In the genomic region with DNA sequence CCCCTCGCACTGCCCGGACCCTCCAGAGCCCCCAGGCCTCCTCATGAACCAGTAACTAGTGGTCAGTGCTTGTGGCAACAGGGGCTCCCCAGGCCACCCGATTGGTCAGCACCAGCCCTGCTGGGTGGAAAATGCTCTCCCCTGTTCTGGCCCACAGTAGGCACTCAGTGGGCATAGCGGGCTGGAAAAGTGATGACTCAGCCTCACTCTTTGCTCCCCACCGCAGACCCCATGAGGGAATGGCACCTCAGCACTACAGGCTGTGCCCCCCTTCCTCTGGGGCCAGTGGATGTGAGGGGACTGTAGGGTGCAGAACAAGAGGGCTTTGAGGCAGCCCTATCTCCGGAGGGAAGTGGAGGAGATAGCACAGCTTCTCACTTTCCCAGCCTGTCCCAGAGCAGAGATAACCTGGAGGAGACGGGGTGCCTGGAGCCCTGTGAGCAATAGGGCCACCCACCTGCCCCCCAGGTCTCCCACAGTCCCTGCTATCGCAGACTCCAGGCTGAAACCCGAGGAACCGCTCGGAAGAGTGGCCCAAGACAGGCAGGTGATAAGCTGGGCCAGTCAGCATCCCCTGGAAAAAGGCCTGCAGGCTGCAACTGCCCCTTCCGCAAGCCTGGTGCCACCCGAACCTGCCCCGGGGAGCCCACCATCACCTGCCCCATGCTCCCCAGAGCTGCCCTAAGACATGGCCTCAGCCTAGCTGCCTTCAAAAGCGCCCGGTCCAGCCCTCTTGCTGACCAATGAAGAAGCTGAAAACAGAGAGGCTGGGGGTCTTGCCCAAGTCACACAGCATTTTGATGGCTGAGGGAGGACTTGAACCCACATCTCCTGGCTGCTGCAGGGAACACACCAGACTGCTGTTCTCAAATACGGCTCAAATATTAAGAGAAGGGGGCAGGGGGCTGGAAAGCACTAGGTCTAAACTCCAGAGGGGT, we compare ENCODE assay signal across 2 cellular contexts.
TF ChIP-seq lines count a peak whose summit lies in the region.

No MANE protein-coding gene starts in this region.

TF ChIP-seq in HepG2, 621 proteins besides CTCF, POLR2A, EP300 and RAD21:
- TF ChIP-seq ZNF768 (CRISPR knock-in tag; IDR thresholded peaks at IDR 0.05), result peak; percentile 93
- TF ChIP-seq MAFF (IDR thresholded peaks at IDR 0.05; ENCODE audit: low read depth, low read length), result peak; percentile 66
- TF ChIP-seq, protein P1, sequence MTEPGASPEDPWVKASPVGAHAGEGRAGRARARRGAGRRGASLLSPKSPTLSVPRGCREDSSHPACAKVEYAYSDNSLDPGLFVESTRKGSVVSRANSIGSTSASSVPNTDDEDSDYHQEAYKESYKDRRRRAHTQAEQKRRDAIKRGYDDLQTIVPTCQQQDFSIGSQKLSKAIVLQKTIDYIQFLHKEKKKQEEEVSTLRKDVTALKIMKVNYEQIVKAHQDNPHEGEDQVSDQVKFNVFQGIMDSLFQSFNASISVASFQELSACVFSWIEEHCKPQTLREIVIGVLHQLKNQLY (CRISPR knock-in tag; IDR thresholded peaks at IDR 0.05), result no peak
- TF ChIP-seq, protein P2, sequence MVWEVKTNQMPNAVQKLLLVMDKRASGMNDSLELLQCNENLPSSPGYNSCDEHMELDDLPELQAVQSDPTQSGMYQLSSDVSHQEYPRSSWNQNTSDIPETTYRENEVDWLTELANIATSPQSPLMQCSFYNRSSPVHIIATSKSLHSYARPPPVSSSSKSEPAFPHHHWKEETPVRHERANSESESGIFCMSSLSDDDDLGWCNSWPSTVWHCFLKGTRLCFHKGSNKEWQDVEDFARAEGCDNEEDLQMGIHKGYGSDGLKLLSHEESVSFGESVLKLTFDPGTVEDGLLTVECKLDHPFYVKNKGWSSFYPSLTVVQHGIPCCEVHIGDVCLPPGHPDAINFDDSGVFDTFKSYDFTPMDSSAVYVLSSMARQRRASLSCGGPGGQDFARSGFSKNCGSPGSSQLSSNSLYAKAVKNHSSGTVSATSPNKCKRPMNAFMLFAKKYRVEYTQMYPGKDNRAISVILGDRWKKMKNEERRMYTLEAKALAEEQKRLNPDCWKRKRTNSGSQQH (CRISPR knock-in tag; IDR thresholded peaks at IDR 0.05; ENCODE audit: low read depth), result no peak
- no peak for TF ChIP-seq SMAD1 (CRISPR knock-in tag; IDR thresholded peaks at IDR 0.05; ENCODE audit: borderline replicate concordance, low read depth)
- no peak for TF ChIP-seq NRL (CRISPR knock-in tag; IDR thresholded peaks at IDR 0.05; ENCODE audit: borderline replicate concordance)
- no peak for TF ChIP-seq CBX1 (IDR thresholded peaks at IDR 0.05; ENCODE audit: low read depth)
- no peak for TF ChIP-seq SIX4 (CRISPR knock-in tag; IDR thresholded peaks at IDR 0.05)
- TF ChIP-seq, protein P3, sequence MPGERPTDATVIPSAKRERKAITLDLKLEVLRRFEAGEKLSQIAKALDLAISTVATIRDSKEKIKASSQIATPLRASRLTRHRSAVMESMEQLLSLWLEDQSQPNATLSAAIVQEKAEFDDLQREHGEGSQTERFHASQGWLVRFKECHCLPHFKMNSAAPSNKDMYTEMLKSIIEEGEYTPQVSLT (CRISPR knock-in tag; IDR thresholded peaks at IDR 0.05; ENCODE audit: borderline replicate concordance, low read depth), result no peak
- TF ChIP-seq MAFK (conservative IDR thresholded peaks at IDR 0.05 in 1 of 2, IDR thresholded peaks at IDR 0.05 in 1 of 2; ENCODE audit: low read length in 2 of 2), result peak; percentile 67 to 78; a peak in 3 of 4 replicates

TF ChIP-seq in IMR-90, 13 proteins besides CTCF, POLR2A, EP300 and RAD21:
- TF ChIP-seq RCOR1 (IDR thresholded peaks at IDR 0.05; ENCODE audit: insufficient replicate concordance, low read length) (no peak), MAFK (IDR thresholded peaks at IDR 0.05; ENCODE audit: low read depth, low read length) (0 out of 2 replicates have a peak, but pooled peaks have one; percentile 32)
TF ChIP-seq in IMR-90: peak in this region for 1.
